ENCODE assay signal across 9 cellular contexts in the genomic region with DNA sequence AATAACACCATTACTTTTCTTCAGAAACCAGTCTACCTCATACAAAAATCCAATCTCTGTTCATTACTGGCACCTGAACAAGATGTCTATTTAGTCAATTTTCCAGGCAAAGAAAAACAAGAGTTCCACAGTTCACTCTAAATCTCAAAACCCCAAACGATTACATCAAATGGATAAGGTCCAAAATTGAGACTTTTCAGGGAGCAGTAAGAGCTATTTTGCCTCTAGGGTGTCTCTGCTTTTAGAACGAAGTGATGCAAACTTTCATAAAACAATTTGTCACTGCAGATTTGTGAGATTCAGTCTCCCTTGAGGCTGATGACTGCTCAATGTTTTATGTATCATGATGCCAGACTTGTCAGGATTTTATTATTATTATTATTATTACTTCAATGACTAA.
"Had no signal": no experiment of that assay in that cellular context is flagged by ENCODE, and none has a peak within 500 bp of the region (broad histone marks: within the 10 kb centered on the region; RNA-seq: fewer than 3 reads in every experiment).

No MANE protein-coding gene starts in this region.

- DNase-seq: IMR-90, KBM-7, KG1 had no signal

- H3K4me3 ChIP-seq: K562 had no signal

- FAIRE-seq: HepG2, HTR-8/SVneo, K562 had no signal

- H3K27ac Mint-ChIP-seq: IgD-negative memory B cell had no signal

- H3K27me3 Mint-ChIP-seq: IgD-negative memory B cell had no signal

- H3K9ac ChIP-seq: KMS-11 had no signal

- H3K27ac ChIP-seq: HL-60, KMS-11 had no signal

- ATAC-seq: HepG2, K562 had no signal

- H3K4me2 ChIP-seq: KMS-11 had no signal

- H3K4me3 Mint-ChIP-seq: IgD-negative memory B cell had no signal

- H3K36me3 Mint-ChIP-seq: IgD-negative memory B cell had no signal

- H3K4me1 Mint-ChIP-seq: IgD-negative memory B cell had no signal
